Comparison of ENCODE assay signal across 27 cellular contexts in the genomic region with DNA sequence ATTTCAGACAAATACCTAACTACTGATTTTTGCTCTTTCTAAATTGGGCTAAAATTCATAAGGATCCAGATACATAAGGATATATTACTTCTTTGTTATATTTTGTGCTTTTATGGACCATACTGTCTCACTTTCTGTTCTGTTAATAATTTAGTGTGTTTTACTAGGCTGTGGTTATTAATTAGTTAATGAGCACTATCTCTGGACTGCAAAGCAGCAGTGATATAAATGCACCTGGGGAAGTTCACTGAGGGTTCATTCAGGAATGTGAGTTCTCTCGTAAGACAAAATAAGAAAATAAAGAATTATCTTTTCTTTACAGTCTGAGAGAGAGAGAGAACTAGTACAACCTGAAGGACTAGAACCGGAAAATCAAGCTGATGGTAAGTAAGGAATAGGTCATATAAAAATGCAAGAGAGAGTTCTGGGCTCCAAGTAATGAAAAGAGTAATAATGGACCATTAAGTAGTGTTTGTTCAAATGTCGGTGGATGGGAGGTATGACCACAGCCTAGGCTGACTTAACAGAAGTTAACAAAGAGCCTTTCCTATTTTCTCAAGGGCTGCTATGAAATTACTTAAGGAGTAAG. TPM values are rescaled to one million over a fixed set of nuclear protein-coding genes. Genes with fewer than 3 reads are reported as not detected.
DNase-seq lines count a peak whose midpoint lies in the region; ATAC-seq, FAIRE-seq and TF ChIP-seq lines count a peak whose summit lies in the region.
"Had no signal": no experiment of that assay in that cellular context is flagged by ENCODE, and none has a peak within 500 bp of the region (broad histone marks: within the 10 kb centered on the region; RNA-seq: fewer than 3 reads in every experiment).

No MANE protein-coding gene starts in this region.

- no peaks in the 10 kb centered on the region for H3K36me3 ChIP-seq in CD8-positive, alpha-beta T cell (ENCODE audit: insufficient read depth, low read length)
- H3K36me3 ChIP-seq in GM12878 (ENCODE audit: control insufficient read depth in 2 of 2, insufficient read depth in 2 of 2, low read length in 1 of 2), result peaks cover 3 to 27% of the 10 kb centered on the region in 2 experiments
- H3K36me3 ChIP-seq: esophagus muscularis mucosa, gastrocnemius medialis, ovary, sigmoid colon, thoracic aorta had no signal

- H3K27me3 ChIP-seq in CD8-positive, alpha-beta T cell (ENCODE audit: insufficient read depth, low read length), result no peaks in the 10 kb centered on the region
- H3K27me3 ChIP-seq in GM12878 (replicated peaks in 1 of 2; ENCODE audit: control insufficient read depth in 2 of 2, insufficient read depth in 2 of 2, low read length in 1 of 2), result no peaks in the 10 kb centered on the region
- H3K27me3 ChIP-seq: gastrocnemius medialis, ovary had no signal

- peaks cover 61% of the 10 kb centered on the region for H3K4me1 ChIP-seq in CD8-positive, alpha-beta T cell (ENCODE audit: insufficient read depth, low read length)
- peaks cover 9% of the 10 kb centered on the region; the same call in 1 of the 2 replicates for H3K4me1 ChIP-seq in GM12878 (ENCODE audit: control insufficient read depth, insufficient read depth, low read length)
- H3K4me1 ChIP-seq: esophagus muscularis mucosa, sigmoid colon had no signal

- TF ChIP-seq POLR2A in GM12878 (IDR thresholded peaks at IDR 0.05; ENCODE audit: low read depth, low read length), result no peak

- no TSS peak for BruUV-seq in GM12878 (replicated peaks; lab: Mats Ljungman, UMichigan)

- TF ChIP-seq RAD21 in GM12878 (IDR thresholded peaks at IDR 0.05; ENCODE audit: insufficient read depth, low read depth, low read length), result no peak

- no peaks in the 10 kb centered on the region for H3K9me3 Mint-ChIP-seq in CD8-positive, alpha-beta T cell
- no peaks in the 10 kb centered on the region for H3K9me3 Mint-ChIP-seq in naive thymus-derived CD8-positive, alpha-beta T cell
- H3K9me3 Mint-ChIP-seq: natural killer cell had no signal

- H3K4me3 Mint-ChIP-seq in CD8-positive, alpha-beta T cell, result no peak overlapping the region
- H3K4me3 Mint-ChIP-seq in naive thymus-derived CD8-positive, alpha-beta T cell, result peak overlapping the region in 1 of 10 donors; percentile 6
- H3K4me3 Mint-ChIP-seq: CD14-positive monocyte, natural killer cell had no signal

- SMC1A ChIA-PET in GM12878 (lab: Charles Lee; ENCODE audit: uncharacterized antibody, unreplicated experiment), result interaction anchor here (0.7 to 4.7 kb wide), 11 partner anchors 10 to 185 kb away, joined by 3 to 38 read pairs (median 4); no protein-coding TSS in a partner anchor

- no peak for TF ChIP-seq EP300 in GM12878 (IDR thresholded peaks at IDR 0.05; ENCODE audit: borderline replicate concordance in 1 of 2, control insufficient read depth in 1 of 2, low read depth in 2 of 2, low read length in 2 of 2)

- H3K4me2 ChIP-seq in GM12878 (ENCODE audit: control insufficient read depth, insufficient read depth), result no peak overlapping the region

- WGBS in GM12878 (ENCODE audit: insufficient coverage, insufficient replicate concordance, low lambda C conversion rate, missing lambda C conversion rate), result 96% methylated on average over 3 of the region's 3 CpGs

- H3K9ac ChIP-seq in GM12878 (ENCODE audit: control insufficient read depth, insufficient read depth, low read length), result no peak overlapping the region

- H3K27ac ChIP-seq in CD8-positive, alpha-beta T cell (ENCODE audit: low read depth, low read length), result no peak overlapping the region
- peak overlapping the region; percentile 12; the same call in 1 of the 2 replicates for H3K27ac ChIP-seq in GM12878 (ENCODE audit: control insufficient read depth, insufficient read depth)
- H3K27ac ChIP-seq: esophagus muscularis mucosa, gastrocnemius medialis, ovary, sigmoid colon, thoracic aorta had no signal

- ATAC-seq in CD8-positive, alpha-beta T cell, result no peak
- ATAC-seq in GM12878, result peak; percentile 52
- ATAC-seq in naive thymus-derived CD8-positive, alpha-beta T cell, result no peak
- ATAC-seq: gastrocnemius medialis, HCT116, natural killer cell, Right ventricle myocardium inferior had no signal

- DNase-seq in CD8-positive, alpha-beta T cell, result no peak
- DNase-seq in HT-29 (ENCODE audit: low spot score) (peak; percentile 65), GM12878 (ENCODE audit: low read depth, low spot score) (no peak), epidermal melanocyte (ENCODE audit: insufficient read length, low spot score) (no peak), DMS 273 (lab: John Stamatoyannopoulos, UW; ENCODE audit: unreplicated experiment) (no peak), NCI-H526 treated with DMSO at 0.1 percent for 48 hours (lab: John Stamatoyannopoulos, UW) (no peak), inferior parietal cortex (ENCODE audit: extremely low spot score) (no peak)
- no peak for DNase-seq in naive thymus-derived CD8-positive, alpha-beta T cell
- DNase-seq: activated CD4-positive, alpha-beta T cell treated with anti-CD3 and anti-CD28 coated beads for 4 hours; activated CD8-positive, alpha-beta memory T cell treated with anti-CD3 and anti-CD28 coated beads, Interleukin-2, amount 50 U/mL, for 4 hours; activated gamma-delta T cell treated with Interleukin-2 at 50 U/mL for 16 hours; aorta; central memory CD4-positive, alpha-beta T cell; gastrocnemius medialis; natural killer cell; NCI-H1105; NCI-H2081 treated with DMSO at 0.1 percent for 48 hours; NCI-H510A treated with DMSO at 0.1 percent for 48 hours; ovary; sigmoid colon had no signal

- no peak for FAIRE-seq in GM12878 (lab: Jason Lieb, UNC)
- FAIRE-seq: TTC549 had no signal

- RAD21 ChIA-PET in GM12878 (lab: Charles Lee; ENCODE audit: unreplicated experiment), result interaction anchor here (0.6 to 1.9 kb wide), 5 partner anchors 11 to 54 kb away, joined by 3 to 5 read pairs (median 4); no protein-coding TSS in a partner anchor

- intact Hi-C loops in CD8-positive, alpha-beta T cell (cut with DNase I, micrococcal nuclease), result no loop called here
- intact Hi-C loops in GM12878 (cut with micrococcal nuclease; ENCODE audit: unreplicated experiment), result no loop called here

- peaks cover 79% of the 10 kb centered on the region for H3K4me1 Mint-ChIP-seq in CD8-positive, alpha-beta T cell (ENCODE audit: low read depth)
- peaks cover 31 to 84% (median 76%) of the 10 kb centered on the region in 4 donors for H3K4me1 Mint-ChIP-seq in naive thymus-derived CD8-positive, alpha-beta T cell
- H3K4me1 Mint-ChIP-seq: CD14-positive monocyte had no signal

- H4K20me1 ChIP-seq in GM12878 (ENCODE audit: control insufficient read depth, insufficient read depth), result no peaks in the 10 kb centered on the region

- no peak overlapping the region for H2AFZ ChIP-seq in GM12878 (ENCODE audit: control insufficient read depth, low read depth, low read length)

- no peaks in the 10 kb centered on the region for H3K9me3 ChIP-seq in CD8-positive, alpha-beta T cell (ENCODE audit: low read length)
- H3K9me3 ChIP-seq in GM12878 (replicated peaks; ENCODE audit: control insufficient read depth, insufficient read depth, low read length), result no peaks in the 10 kb centered on the region
- H3K9me3 ChIP-seq: esophagus muscularis mucosa, gastrocnemius medialis, ovary, sigmoid colon, thoracic aorta had no signal

- peak overlapping the region; percentile 53 for H3K27ac Mint-ChIP-seq in CD8-positive, alpha-beta T cell
- H3K27ac Mint-ChIP-seq in naive thymus-derived CD8-positive, alpha-beta T cell, result peak overlapping the region in 9 of 10 donors; percentile 21 to 97 (median 53)
- H3K27ac Mint-ChIP-seq: CD14-positive monocyte had no signal

- CTCF ChIA-PET in CD8-positive, alpha-beta T cell (lab: Charles Lee), result interaction anchor here (0.9 to 1.7 kb wide), 2 partner anchors 22 to 26 kb away, joined by 3 to 5 read pairs; no protein-coding TSS in a partner anchor
- CTCF ChIA-PET in GM12878 (lab: Yijun Ruan, JAX), result interaction anchor here (0.8 to 1.3 kb wide), 8 partner anchors 10 to 187 kb away, joined by 3 to 6 read pairs (median 4); no protein-coding TSS in a partner anchor

- POLR2A ChIA-PET in CD8-positive, alpha-beta T cell (lab: Charles Lee), result interaction anchor here (0.9 to 2.8 kb wide), 4 partner anchors 11 to 53 kb away, joined by 3 to 9 read pairs (median 3); no protein-coding TSS in a partner anchor
- POLR2A ChIA-PET in GM12878 (lab: Charles Lee), result interaction anchor here (0.7 to 2.5 kb wide), 4 partner anchors 14 to 107 kb away, joined by 3 to 7 read pairs (median 3); no protein-coding TSS in a partner anchor
- POLR2A ChIA-PET in naive thymus-derived CD8-positive, alpha-beta T cell (lab: Charles Lee), result interaction anchor here (2.0 kb wide), 1 partner anchor 54 kb away, joined by 6 read pairs; no protein-coding TSS in a partner anchor

- no peaks in the 10 kb centered on the region for H3K27me3 Mint-ChIP-seq in CD8-positive, alpha-beta T cell (ENCODE audit: low read depth)
- no peaks in the 10 kb centered on the region for H3K27me3 Mint-ChIP-seq in naive thymus-derived CD8-positive, alpha-beta T cell

- peaks cover 40% of the 10 kb centered on the region for H3K36me3 Mint-ChIP-seq in CD8-positive, alpha-beta T cell
- H3K36me3 Mint-ChIP-seq in naive thymus-derived CD8-positive, alpha-beta T cell, result peaks cover 0 to 46% (median 21%) of the 10 kb centered on the region in 3 donors
- H3K36me3 Mint-ChIP-seq: CD14-positive monocyte, natural killer cell had no signal

- H3K4me3 ChIP-seq in CD8-positive, alpha-beta T cell (ENCODE audit: low read depth, low read length), result no peak overlapping the region
- H3K4me3 ChIP-seq in GM12878, result no peak overlapping the region
- H3K4me3 ChIP-seq: esophagus muscularis mucosa, gastrocnemius medialis, ovary, sigmoid colon, thoracic aorta had no signal

- peaks cover 40% of the 10 kb centered on the region for H3K79me2 ChIP-seq in GM12878 (ENCODE audit: control insufficient read depth, insufficient read depth, low read length)

- in situ Hi-C loops in GM12878 (cut with MboI), result no loop called here

- TF ChIP-seq CTCF in CD8-positive, alpha-beta T cell (IDR thresholded peaks at IDR 0.05), result no peak
- TF ChIP-seq CTCF in GM12878 (IDR thresholded peaks at IDR 0.05 in 2 of 3, conservative IDR thresholded peaks at IDR 0.05 in 1 of 3; ENCODE audit: control insufficient read depth in 2 of 3, extremely low read depth in 1 of 3, insufficient read depth in 1 of 3, low read depth in 3 of 3, low read length in 3 of 3), result no peak

RNA-seq across cellular contexts. Expression of a gene that starts 55.6 kb away (rescaled TPM):
- 10 to 100 TPM; 57.3 to 59.8 TPM for total RNA-seq in CD8-positive, alpha-beta T cell
- total RNA-seq in HT-29 (2014; rRNA removed; shearing (Covaris generic)), result 0.26 and 0.56 TPM in 2 replicates
- 78.7 and 87.0 TPM in 2 replicates for total RNA-seq in GM12878 (2013; cell fraction: nucleolus; rRNA removed)
- 61.4 and 63.0 TPM in 2 replicates for total RNA-seq in GM12878 (2014; rRNA removed)
- 64.1 and 66.0 TPM in 2 replicates for total RNA-seq in GM12878 (2014; rRNA removed; fragmentation: Illumina TruSeq; extraction: Trizol)
- 96.4 and 98.2 TPM in 2 replicates for total RNA-seq in GM12878 (2021)
- 33.1 TPM for polyA plus RNA-seq in GM12878 (2011; ENCODE audit: low read depth)
- polyA plus RNA-seq in GM12878 (2011; rRNA removed), result 36.7 and 53.2 TPM in 2 replicates
- polyA plus RNA-seq in GM12878 (2011; cell fraction: cytosol; rRNA removed), result 51.1 and 53.4 TPM in 2 replicates
- polyA plus RNA-seq in GM12878 (2011; cell fraction: nucleus; rRNA removed), result 26.0 and 32.5 TPM in 2 replicates
- polyA plus RNA-seq in GM12878 (2012), result 41.2 and 43.3 TPM in 2 replicates
- 50.8 and 53.0 TPM in 2 replicates for polyA plus RNA-seq in GM12878 (2014; fragmentation: Illumina TruSeq; extraction: Trizol)
- 10 to 100 TPM in 1 of 2 experiments, 1 to 10 TPM in 1; 5.5 to 14.0 TPM for polyA plus RNA-seq in GM12878 (2014; fragmentation: Nextera tagmentation; extraction: Ambion mirVana)
- polyA plus RNA-seq in GM12878 (2014; rRNA removed), result 31.9 and 33.6 TPM in 2 replicates
- 10 to 100 TPM; 39.3 to 42.3 TPM for polyA plus RNA-seq in GM12878 (2016; fragmentation: Nextera tagmentation; extraction: Ambion mirVana)
- polyA minus RNA-seq in GM12878 (2011; rRNA and poly(A)+ RNA removed), result 166 and 185 TPM in 2 replicates
- 70.3 and 71.5 TPM in 2 replicates for polyA minus RNA-seq in GM12878 (2011; cell fraction: cytosol; rRNA and poly(A)+ RNA removed)
- polyA minus RNA-seq in GM12878 (2011; cell fraction: nucleus; rRNA and poly(A)+ RNA removed), result 20.2 and 40.0 TPM in 2 replicates
- total RNA-seq in naive thymus-derived CD8-positive, alpha-beta T cell, result 100 to 1,000 TPM; 111 to 118 TPM
- polyA plus RNA-seq in naive thymus-derived CD8-positive, alpha-beta T cell, result 10 to 100 TPM; 18.8 to 59.2 (median 21.5) TPM

RNA-seq across cellular contexts. Expression of a gene that starts 59.5 kb away (rescaled TPM):
- total RNA-seq in CD8-positive, alpha-beta T cell, result not detected
- total RNA-seq in HT-29 (2014; rRNA removed; shearing (Covaris generic)), result not detected in 2 replicates
- 0.50 and 0.56 TPM in 2 replicates for total RNA-seq in GM12878 (2013; cell fraction: nucleolus; rRNA removed)
- total RNA-seq in GM12878 (2014; rRNA removed) (0.34 and 0.49 TPM in 2 replicates), GM12878 (2014; rRNA removed; fragmentation: Illumina TruSeq; extraction: Trizol) (0.45 and 0.46 TPM in 2 replicates), GM12878 (2021) (0.67 and 0.77 TPM in 2 replicates)
- 0.31 TPM for polyA plus RNA-seq in GM12878 (2011; ENCODE audit: low read depth)
- polyA plus RNA-seq in GM12878 (2011; rRNA removed) (0.39 and 0.73 TPM in 2 replicates), GM12878 (2014; fragmentation: Illumina TruSeq; extraction: Trizol) (0.66 and 1.0 TPM in 2 replicates), GM12878 (2014; fragmentation: Nextera tagmentation; extraction: Ambion mirVana) (1 to 10 TPM in 1 of 2 experiments, under 1 TPM in 1; 0.62 to 1.0 TPM), GM12878 (2014; rRNA removed) (0.33 and 0.36 TPM in 2 replicates), GM12878 (2016; fragmentation: Nextera tagmentation; extraction: Ambion mirVana) (under 1 TPM; 0.53 to 0.98 TPM)
- 0.12 and 0.15 TPM in 2 replicates for polyA plus RNA-seq in GM12878 (2011; cell fraction: cytosol; rRNA removed)
- polyA plus RNA-seq in GM12878 (2011; cell fraction: nucleus; rRNA removed), result 0.42 and 0.82 TPM in 2 replicates
- 0.56 and 0.64 TPM in 2 replicates for polyA plus RNA-seq in GM12878 (2012)
- 0.36 and 0.51 TPM in 2 replicates for polyA minus RNA-seq in GM12878 (2011; rRNA and poly(A)+ RNA removed)
- polyA minus RNA-seq in GM12878 (2011; cell fraction: cytosol; rRNA and poly(A)+ RNA removed), result 0.42 TPM in 1 of 2 replicates, not detected in the other
- polyA minus RNA-seq in GM12878 (2011; cell fraction: nucleus; rRNA and poly(A)+ RNA removed), result 0.29 TPM in 1 of 2 replicates, not detected in the other
- total RNA-seq in naive thymus-derived CD8-positive, alpha-beta T cell, result under 1 TPM; 0.38 to 0.49 TPM
- not detected for polyA plus RNA-seq in naive thymus-derived CD8-positive, alpha-beta T cell
- total RNA-seq: aorta, esophagus muscularis mucosa, gastrocnemius medialis, kidney epithelial cell, natural killer cell, ovary, Right ventricle myocardium inferior, sigmoid colon, thoracic aorta had no signal
- polyA plus RNA-seq: aorta, CD14-positive monocyte, ovary had no signal

Comparison
In these comparisons a context has a peak if more than half of its experiments do, and no peak if none do; other contexts are left out.
1. RNA of a gene that starts 55.6 kb away (total RNA-seq): 111 to 118 TPM in naive thymus-derived CD8-positive, alpha-beta T cell, 61.4 to 98.2 TPM in GM12878 and 57.3 to 59.8 TPM in CD8-positive, alpha-beta T cell; 0.26 to 0.56 TPM in HT-29; every median in the first group is over 10 times any median in the second.